In genomic region chr5:157473383-157474370, GRCh38 we compare ENCODE assay signal across 12 cellular contexts. TPM values are rescaled to one million over a fixed set of nuclear protein-coding genes. Genes with fewer than 3 reads are reported as not detected.
A peak's percentile ranks its signal among the peaks of the same experiment; 100 is the strongest.
DNase-seq lines count a peak whose midpoint lies in the region; ATAC-seq and TF ChIP-seq lines count a peak whose summit lies in the region.
"Had no signal": no experiment of that assay in that cellular context is flagged by ENCODE, and none has a peak within 500 bp of the region (broad histone marks: within the 10 kb centered on the region; RNA-seq: fewer than 3 reads in every experiment).

No MANE protein-coding gene starts in this region.

- ATAC-seq in memory B cell (ENCODE audit: low read depth) (no peak), HG02588 (IDR thresholded peaks at IDR 0.05; ENCODE audit: unreplicated experiment) (no peak)
- ATAC-seq: GM23338; naive thymus-derived CD8-positive, alpha-beta T cell had no signal

- H3K4me1 Mint-ChIP-seq in HFFc6 (ENCODE audit: low read depth): peaks cover 72% of the 10 kb centered on the region
- H3K4me1 Mint-ChIP-seq in memory B cell: peaks cover 44% of the 10 kb centered on the region

- H3K27ac Mint-ChIP-seq in HFFc6: peak overlapping the region; percentile 82
- H3K27ac Mint-ChIP-seq in memory B cell: peak overlapping the region; percentile 88
- H3K27ac Mint-ChIP-seq: GM23338 had no signal

- DNase-seq in AG20443 (ENCODE audit: low spot score) (peak; percentile 46), HFFc6 (peak; percentile 87), astrocyte of the spinal cord (ENCODE audit: low read depth, low spot score) (peak; percentile 45), memory B cell (ENCODE audit: low spot score in 2 of 2) (no peak), NCI-H2171 (lab: John Stamatoyannopoulos, UW) (no peak), NK-92 (lab: John Stamatoyannopoulos, UW; ENCODE audit: unreplicated experiment) (no peak)
- no peak for DNase-seq in stimulated activated CD4-positive, alpha-beta T cell treated with anti-CD3 and anti-CD28 coated beads, Interleukin-2, amount 100 ng/mL, for 24 hours
- DNase-seq: naive thymus-derived CD8-positive, alpha-beta T cell; RPMI8226; transverse colon had no signal

- in situ Hi-C loops in astrocyte of the spinal cord (cut with HindIII; ENCODE audit: low sequenced_read_pairs): no loop called here

- peaks cover 20% of the 10 kb centered on the region for H3K36me3 Mint-ChIP-seq in HFFc6 (ENCODE audit: low read depth)
- H3K36me3 Mint-ChIP-seq in memory B cell: peaks cover 48% of the 10 kb centered on the region
- H3K36me3 Mint-ChIP-seq: naive thymus-derived CD8-positive, alpha-beta T cell had no signal

- H3K27me3 Mint-ChIP-seq in HFFc6 (ENCODE audit: insufficient read depth) (peaks cover 5% of the 10 kb centered on the region; the same call in 1 of the 2 replicates), memory B cell (no peaks in the 10 kb centered on the region)

- TF ChIP-seq CTCF in HFFc6 (IDR thresholded peaks at IDR 0.05) (peak; percentile 68), astrocyte of the spinal cord (IDR thresholded peaks at IDR 0.05; ENCODE audit: low read depth, low read length) (no peak)

- H3K4me3 ChIP-seq in astrocyte of the spinal cord (ENCODE audit: low read depth, low read length): no peak overlapping the region
- H3K4me3 ChIP-seq: GM23338, transverse colon had no signal

- peak overlapping the region; percentile 70 for H3K4me3 Mint-ChIP-seq in HFFc6
- no peak overlapping the region for H3K4me3 Mint-ChIP-seq in memory B cell
- H3K4me3 Mint-ChIP-seq: GM23338; naive thymus-derived CD8-positive, alpha-beta T cell had no signal

- H3K9me3 Mint-ChIP-seq in HFFc6: no peaks in the 10 kb centered on the region
- no peaks in the 10 kb centered on the region for H3K9me3 Mint-ChIP-seq in memory B cell
- H3K9me3 Mint-ChIP-seq: GM23338; naive thymus-derived CD8-positive, alpha-beta T cell had no signal

RNA-seq across cellular contexts. Expression of gene NIPAL4, which starts 13.7 kb away (rescaled TPM):
- under 1 TPM; 0.14 to 0.38 (median 0.22) TPM for total RNA-seq in HFFc6 (2021; fragmentation: NEBNext Ultra II Directional; extraction: Animal tissue kit (Norgen Biotek cat#: 25700))

Comparison
In these comparisons a context has a peak if more than half of its experiments do, and no peak if none do; other contexts are left out.
1. DNase-seq: peak in AG20443 (single experiment), HFFc6 (single experiment) and astrocyte of the spinal cord (single experiment); none in memory B cell (0 of 2), stimulated activated CD4-positive, alpha-beta T cell treated with anti-CD3 and anti-CD28 coated beads, Interleukin-2, amount 100 ng/mL, for 24 hours (0 of 2), NCI-H2171 (single experiment) and NK-92 (single experiment).